Comparison of ENCODE assay signal across 12 cellular contexts in genomic region chrX:79630033-79631009, GRCh38.
A peak's percentile ranks its signal among the peaks of the same experiment; 100 is the strongest.
DNase-seq lines count a peak whose midpoint lies in the region; ATAC-seq, FAIRE-seq and TF ChIP-seq lines count a peak whose summit lies in the region.
"Had no signal": no experiment of that assay in that cellular context is flagged by ENCODE, and none has a peak within 500 bp of the region (broad histone marks: within the 10 kb centered on the region; RNA-seq: fewer than 3 reads in every experiment).

No MANE protein-coding gene starts in this region.

- FAIRE-seq in frontal cortex (lab: Jason Lieb, UNC) = no peak

- BruUV-seq in OCI-LY7 (replicated peaks; lab: Mats Ljungman, UMichigan) = no TSS peak

- H3K9me2 ChIP-seq in OCI-LY7 (ENCODE audit: insufficient read depth, low read length) = no peaks in the 10 kb centered on the region

- H3K4me1 ChIP-seq in OCI-LY7 (ENCODE audit: insufficient read depth, low read length, poor library complexity, severe bottlenecking) = no peaks in the 10 kb centered on the region
- H3K4me1 ChIP-seq: left ventricle myocardium inferior had no signal

- CTCF ChIA-PET in activated CD8-positive, alpha-beta memory T cell treated with anti-CD3 and anti-CD28 coated beads, Interleukin-2, amount 10 ng/mL, durations not matched to agents 7 days and 5 days (lab: Charles Lee) = no interaction called here
- CTCF ChIA-PET in OCI-LY7 (lab: Charles Lee; ENCODE audit: unreplicated experiment) = no interaction called here

- no peak overlapping the region for H3K4me2 ChIP-seq in OCI-LY7 (ENCODE audit: low read length)

- DNase-seq in activated CD8-positive, alpha-beta memory T cell treated with anti-CD3 and anti-CD28 coated beads, Interleukin-2, amount 10 ng/mL, durations not matched to agents 7 days and 5 days = peak; percentile 41
- DNase-seq in activated CD8-positive, alpha-beta memory T cell treated with anti-CD3 and anti-CD28 coated beads, Interleukin-2, amount 50 U/mL, for 48 hours = no peak
- DNase-seq in NCI-H1048 (lab: John Stamatoyannopoulos, UW) = no peak
- DNase-seq in frontal cortex (ENCODE audit: low spot score in 2 of 2) = no peak
- DNase-seq in GDM1 (lab: John Stamatoyannopoulos, UW) = no peak
- DNase-seq in OCI-LY7 (ENCODE audit: low spot score) = no peak
- DNase-seq: HFFc6, left ventricle myocardium inferior, NCI-H1092, T-helper 9 cell had no signal

- H3K9me3 Mint-ChIP-seq in activated CD8-positive, alpha-beta memory T cell treated with anti-CD3 and anti-CD28 coated beads, Interleukin-2, amount 10 ng/mL, durations not matched to agents 7 days and 5 days (ENCODE audit: low read depth) = no peaks in the 10 kb centered on the region

- H3K27ac ChIP-seq in OCI-LY7 (ENCODE audit: low read depth, low read length, poor library complexity, severe bottlenecking) = no peak overlapping the region
- H3K27ac ChIP-seq: left ventricle myocardium inferior had no signal

- H3K27ac Mint-ChIP-seq in activated CD8-positive, alpha-beta memory T cell treated with anti-CD3 and anti-CD28 coated beads, Interleukin-2, amount 10 ng/mL, durations not matched to agents 7 days and 5 days = no peak overlapping the region
- H3K27ac Mint-ChIP-seq: HFFc6 had no signal

- H3K36me3 ChIP-seq in OCI-LY7 (ENCODE audit: insufficient read depth, low read length) = no peaks in the 10 kb centered on the region
- H3K36me3 ChIP-seq: left ventricle myocardium inferior had no signal

- H3K79me2 ChIP-seq in OCI-LY7 (ENCODE audit: insufficient read depth, low read depth, low read length) = no peaks in the 10 kb centered on the region

- H3K4me1 Mint-ChIP-seq in activated CD8-positive, alpha-beta memory T cell treated with anti-CD3 and anti-CD28 coated beads, Interleukin-2, amount 10 ng/mL, durations not matched to agents 7 days and 5 days = peaks cover 7% of the 10 kb centered on the region

- no peak overlapping the region for H3K4me3 Mint-ChIP-seq in activated CD8-positive, alpha-beta memory T cell treated with anti-CD3 and anti-CD28 coated beads, Interleukin-2, amount 10 ng/mL, durations not matched to agents 7 days and 5 days
- H3K4me3 Mint-ChIP-seq: HFFc6 had no signal

- no peaks in the 10 kb centered on the region for H4K20me1 ChIP-seq in OCI-LY7 (ENCODE audit: insufficient read depth, low read length)

- TF ChIP-seq CTCF in OCI-LY7 (conservative IDR thresholded peaks at IDR 0.05; ENCODE audit: low read length) = no peak

- no peaks in the 10 kb centered on the region for H3K27me3 Mint-ChIP-seq in activated CD8-positive, alpha-beta memory T cell treated with anti-CD3 and anti-CD28 coated beads, Interleukin-2, amount 10 ng/mL, durations not matched to agents 7 days and 5 days

- POLR2A ChIA-PET in OCI-LY7 (lab: Charles Lee) = no interaction called here

- no peak overlapping the region for H3K4me3 ChIP-seq in OCI-LY7 (ENCODE audit: low read depth, low read length, poor library complexity, severe bottlenecking)
- H3K4me3 ChIP-seq: left ventricle myocardium inferior had no signal

- intact Hi-C loops in OCI-LY7 (cut with micrococcal nuclease; ENCODE audit: unreplicated experiment) = no loop called here

- H3K9me3 ChIP-seq in OCI-LY7 (ENCODE audit: low read length) = no peaks in the 10 kb centered on the region
- H3K9me3 ChIP-seq: left ventricle myocardium inferior had no signal

- ATAC-seq in activated CD8-positive, alpha-beta memory T cell treated with anti-CD3 and anti-CD28 coated beads, Interleukin-2, amount 10 ng/mL, durations not matched to agents 7 days and 5 days = peak; percentile 23
- ATAC-seq in HG02571 (IDR thresholded peaks at IDR 0.05; ENCODE audit: unreplicated experiment) = peak; percentile 68
- ATAC-seq in HG03442 (IDR thresholded peaks at IDR 0.05; ENCODE audit: unreplicated experiment) = peak; percentile 86

- no peaks in the 10 kb centered on the region for H3K36me3 Mint-ChIP-seq in activated CD8-positive, alpha-beta memory T cell treated with anti-CD3 and anti-CD28 coated beads, Interleukin-2, amount 10 ng/mL, durations not matched to agents 7 days and 5 days

- H2AFZ ChIP-seq in OCI-LY7 (ENCODE audit: low read length) = no peak overlapping the region

Comparison
In these comparisons a context has a peak if more than half of its experiments do, and no peak if none do; other contexts are left out.
1. ATAC-seq: peak in every context shown above with its lines; median percentile 86 in HG03442; 68 in HG02571; 23 in activated CD8-positive, alpha-beta memory T cell treated with anti-CD3 and anti-CD28 coated beads, Interleukin-2, amount 10 ng/mL, durations not matched to agents 7 days and 5 days.